Comparison of ENCODE assay signal across 27 cellular contexts in genomic region chr19:38234615-38235014, GRCh38. TPM values are rescaled to one million over a fixed set of nuclear protein-coding genes. Genes with fewer than 3 reads are reported as not detected.
"Had no signal": no experiment of that assay in that cellular context is flagged by ENCODE, and none has a peak within 500 bp of the region (broad histone marks: within the 10 kb centered on the region; RNA-seq: fewer than 3 reads in every experiment).

No MANE protein-coding gene starts in this region.

- DNase-seq: activated B cell treated with CpG ODN at 0.5 μM for 24 hours; activated CD4-positive, alpha-beta T cell treated with anti-CD3 and anti-CD28 coated beads for 48 hours; activated CD4-positive, alpha-beta T cell treated with anti-CD3 and anti-CD28 coated beads, Interleukin-2, amount 50 U/mL, for 1 hour; activated CD4-positive, alpha-beta T cell treated with anti-CD3 and anti-CD28 coated beads, Interleukin-2, amount 50 U/mL, for 48 hours; activated CD8-positive, alpha-beta memory T cell treated with anti-CD3 and anti-CD28 coated beads for 24 hours; activated CD8-positive, alpha-beta T cell treated with anti-CD3 and anti-CD28 coated beads for 36 hours; activated effector memory CD4-positive, alpha-beta T cell treated with Interleukin-2 at 50 U/mL for 16 hours; activated gamma-delta T cell treated with Interleukin-2 at 50 U/mL for 16 hours; activated naive CD4-positive, alpha-beta T cell treated with anti-CD3 and anti-CD28 coated beads, Interleukin-2, amount 50 U/mL, for 16 hours; activated naive CD4-positive, alpha-beta T cell treated with Interleukin-2 at 50 U/mL for 16 hours; activated T-cell treated with anti-CD3 and anti-CD28 coated beads, Interleukin-2, amount 50 U/mL, for 4 hours; amniotic stem cell; central memory CD4-positive, alpha-beta T cell; cerebellar nuclear complex; colonic mucosa; effector CD8-positive, alpha-beta T cell; esophagus squamous epithelium; foreskin melanocyte; head of caudate nucleus; T-helper 1 cell; T-helper 17 cell; WERI-Rb-1 had no signal

- H3K9me3 ChIP-seq: breast epithelium, colonic mucosa, esophagus squamous epithelium had no signal

- ATAC-seq: activated CD4-positive, CD25-positive, alpha-beta regulatory T cell treated with anti-CD3 and anti-CD28 coated beads, Interleukin-2, amount 50 U/mL, for 24 hours; activated T-cell treated with anti-CD3 and anti-CD28 coated beads, Interleukin-2, amount 50 U/mL, for 4 hours; T-helper 17 cell had no signal

- H3K36me3 ChIP-seq: breast epithelium, cardiac muscle cell, colonic mucosa, esophagus squamous epithelium, WERI-Rb-1 had no signal

- H3K4me1 ChIP-seq: breast epithelium, colonic mucosa had no signal

- H3K4me3 ChIP-seq: breast epithelium, cardiac muscle cell, colonic mucosa, esophagus squamous epithelium had no signal

- H3K27ac ChIP-seq: breast epithelium, cardiac muscle cell, colonic mucosa, epithelial cell of prostate, esophagus squamous epithelium had no signal

RNA-seq across cellular contexts. Expression of gene DPF1, which starts 10.6 kb away (rescaled TPM):
- total RNA-seq: activated B cell treated with CpG ODN at 0.5 μM for 24 hours, breast epithelium, colonic mucosa, T-helper 17 cell had no signal

RNA-seq across cellular contexts. Expression of gene PPP1R14A, which starts 21.6 kb away (rescaled TPM):
- total RNA-seq: activated T-helper 17 cell treated with anti-CD3 and anti-CD28 coated beads, Interleukin-2, amount 50 U/mL, for 72 hours had no signal
